In genomic region chr19:45477713-45478453, GRCh38 we compare ENCODE assay signal across 8 cellular contexts. TPM values are rescaled to one million over a fixed set of nuclear protein-coding genes. Genes with fewer than 3 reads are reported as not detected.
A peak's percentile ranks its signal among the peaks of the same experiment; 100 is the strongest.
DNase-seq lines count a peak whose midpoint lies in the region; ATAC-seq, FAIRE-seq and TF ChIP-seq lines count a peak whose summit lies in the region.

No MANE protein-coding gene starts in this region.

- in situ Hi-C loops in HepG2 (cut with HindIII; ENCODE audit: extremely low pct_ligation_motif_present, low pct_unique_long_range_greater_than_20kb): loop anchor here (5.0 to 10.0 kb wide), 2 partner anchors 36 to 53 kb away; partner anchors contain the start of gene ERCC1

- H3K4me3 ChIP-seq in astrocyte (ENCODE audit: insufficient read depth, low read depth, low read length) (peak overlapping the region; percentile 83), HepG2 (replicated peaks in 1 of 3; ENCODE audit: insufficient read depth in 1 of 3, low read depth in 2 of 3, low read length in 3 of 3) (peak overlapping the region; percentile 35 to 70 (median 60)), thymus (ENCODE audit: low read length) (peak overlapping the region; percentile 53)

- no peak for TF ChIP-seq RAD21 in HepG2 (CRISPR knock-in tag; IDR thresholded peaks at IDR 0.05)

- peaks cover under 1% of the 10 kb centered on the region for H3K36me3 Mint-ChIP-seq in astrocyte (ENCODE audit: low read depth, unreplicated experiment)

- no peaks in the 10 kb centered on the region for H3K9me3 ChIP-seq in astrocyte (ENCODE audit: insufficient read depth, low read depth, low read length)
- H3K9me3 ChIP-seq in HepG2 (ENCODE audit: low read length): no peaks in the 10 kb centered on the region
- H3K9me3 ChIP-seq in thymus (ENCODE audit: control insufficient read depth): no peaks in the 10 kb centered on the region

- FAIRE-seq in astrocyte (lab: Jason Lieb, UNC) (no peak), HepG2 (lab: Jason Lieb, UNC) (no peak)

- no peaks in the 10 kb centered on the region for H3K9me3 Mint-ChIP-seq in astrocyte (ENCODE audit: unreplicated experiment)

- no peaks in the 10 kb centered on the region for H3K79me2 ChIP-seq in astrocyte (ENCODE audit: insufficient read depth, low read length)
- no peaks in the 10 kb centered on the region for H3K79me2 ChIP-seq in HepG2 (ENCODE audit: insufficient read depth, low read length)

- H3K4me2 ChIP-seq in astrocyte (ENCODE audit: low read length) (peak overlapping the region; percentile 92), HepG2 (ENCODE audit: low read depth, low read length) (peak overlapping the region; percentile 86)

- no peaks in the 10 kb centered on the region for H4K20me1 ChIP-seq in astrocyte (ENCODE audit: insufficient read depth, low read length)
- no peaks in the 10 kb centered on the region for H4K20me1 ChIP-seq in HepG2 (ENCODE audit: insufficient read depth, low read length)

- H3K9ac ChIP-seq in astrocyte (ENCODE audit: low read length) (peak overlapping the region; percentile 97), HepG2 (ENCODE audit: insufficient read depth, low read depth, low read length) (peak overlapping the region; percentile 37; the same call in 1 of the 2 replicates)

- TF ChIP-seq CTCF in astrocyte (IDR thresholded peaks at IDR 0.05; ENCODE audit: insufficient read depth, low read depth, low read length) (no peak), HepG2 (CRISPR knock-in tag; IDR thresholded peaks at IDR 0.05) (no peak), GM20000 (IDR thresholded peaks at IDR 0.05; ENCODE audit: extremely low read depth, missing control alignments) (no peak)

- CTCF ChIA-PET in HepG2 (lab: Yijun Ruan, JAX; ENCODE audit: low intra/inter-chr PET ratio, low total read pairs): interaction anchor here (2.6 to 3.5 kb wide), 4 partner anchors 31 to 73 kb away, joined by 9 to 117 read pairs (median 34); partner anchors contain the start of gene PPP1R13L

- no TSS peak for BruUV-seq in HepG2 (replicated peaks; lab: Mats Ljungman, UMichigan)

- peaks cover 3% of the 10 kb centered on the region for H3K27me3 Mint-ChIP-seq in astrocyte (ENCODE audit: low read depth, unreplicated experiment)

- H3K36me3 ChIP-seq in astrocyte (ENCODE audit: insufficient read depth, low read length): no peaks in the 10 kb centered on the region
- H3K36me3 ChIP-seq in HepG2 (replicated peaks in 1 of 2; ENCODE audit: control insufficient read depth in 1 of 2, insufficient read depth in 2 of 2, low read length in 2 of 2): no peaks in the 10 kb centered on the region
- H3K36me3 ChIP-seq in thymus (ENCODE audit: control insufficient read depth, insufficient read depth): no peaks in the 10 kb centered on the region

- DNase-seq in NCI-H2081 (lab: John Stamatoyannopoulos, UW) (peak; percentile 23 to 62), NCI-H2081 treated with DMSO at 0.1 percent for 48 hours (lab: John Stamatoyannopoulos, UW) (no peak), NCI-H1105 (lab: John Stamatoyannopoulos, UW) (peak; percentile 40), astrocyte (ENCODE audit: low read depth) (no peak), HepG2 (ENCODE audit: low spot score) (no peak), NCI-H1048 (lab: John Stamatoyannopoulos, UW) (no peak), GM20000 (ENCODE audit: low spot score) (no peak)

- peak overlapping the region; percentile 100 for H3K27ac ChIP-seq in astrocyte (ENCODE audit: low read depth, low read length)
- no peak overlapping the region for H3K27ac ChIP-seq in HepG2 (ENCODE audit: extremely low read length, insufficient read depth, low read length)
- H3K27ac ChIP-seq in thymus (ENCODE audit: low read depth): peak overlapping the region; percentile 92

- under 1% methylated on average over 12 of the region's 12 CpGs for WGBS in HepG2 (ENCODE audit: low lambda C conversion rate)
- WGBS in thymus: 11% methylated on average over 12 of the region's 12 CpGs

- peak; percentile 6; the same call in 2 of the 3 replicates for ATAC-seq in HepG2

- POLR2A ChIA-PET in HepG2 (lab: Yijun Ruan, JAX): interaction anchor here (1.0 to 2.3 kb wide), 8 partner anchors 9 to 74 kb away, joined by 3 to 33 read pairs (median 8); partner anchors contain the start of genes FOSB and PPP1R13L

- no peak for TF ChIP-seq POLR2A in HepG2 (IDR thresholded peaks at IDR 0.05; ENCODE audit: insufficient read depth in 1 of 2, low read depth in 2 of 2, low read length in 2 of 2)

- H3K4me3 Mint-ChIP-seq in astrocyte (ENCODE audit: unreplicated experiment): peak overlapping the region; percentile 90

- H3K4me1 Mint-ChIP-seq in astrocyte (ENCODE audit: low read depth, unreplicated experiment): peaks cover 4% of the 10 kb centered on the region

- H2AFZ ChIP-seq in astrocyte (ENCODE audit: low read depth, low read length) (no peak overlapping the region), HepG2 (ENCODE audit: low read length) (no peak overlapping the region)

- peak overlapping the region; percentile 98 for H3K27ac Mint-ChIP-seq in astrocyte (ENCODE audit: unreplicated experiment)

- H3K27me3 ChIP-seq in astrocyte (ENCODE audit: insufficient read depth, low read length) (no peaks in the 10 kb centered on the region), HepG2 (ENCODE audit: control insufficient read depth in 1 of 2, insufficient read depth in 2 of 2, low read length in 2 of 2) (peaks cover 0 to 16% of the 10 kb centered on the region in 2 experiments; a peak in 2 of 5 replicates), thymus (ENCODE audit: control insufficient read depth, insufficient read depth) (peaks cover 32% of the 10 kb centered on the region)

- intact Hi-C loops in HepG2 (cut with micrococcal nuclease; ENCODE audit: unreplicated experiment): loop anchor here (1.0 kb wide), 2 partner anchors 39 to 51 kb away; no protein-coding TSS in a partner anchor

- TF ChIP-seq EP300 in HepG2 (IDR thresholded peaks at IDR 0.05; ENCODE audit: low read depth in 2 of 2, low read length in 2 of 2) (no peak), HepG2 (CRISPR knock-in tag; IDR thresholded peaks at IDR 0.05; ENCODE audit: borderline replicate concordance) (no peak)

- peaks cover 5% of the 10 kb centered on the region for H3K4me1 ChIP-seq in astrocyte (ENCODE audit: insufficient read depth, low read length)
- H3K4me1 ChIP-seq in HepG2 (ENCODE audit: insufficient read depth, low read length): peaks cover 34% of the 10 kb centered on the region
- H3K4me1 ChIP-seq in thymus (ENCODE audit: control insufficient read depth, insufficient read depth, low read length): no peaks in the 10 kb centered on the region

RNA-seq across cellular contexts. Expression of gene FOSB, which starts 10.1 kb away (rescaled TPM):
- total RNA-seq in astrocyte (8.2 and 13.3 TPM in 2 replicates), HepG2 (2016; rRNA removed; fragmentation: Illumina TruSeq; extraction: Trizol) (0.21 and 6.0 TPM in 2 replicates)
- 0.79 and 0.91 TPM in 2 replicates for total RNA-seq in HepG2 (2016; cell fraction: cytosol; rRNA removed; fragmentation: Illumina TruSeq; extraction: Trizol; ENCODE audit: low read depth)
- total RNA-seq in HepG2 (2016; cell fraction: insoluble cytoplasmic fraction; rRNA removed; fragmentation: Illumina TruSeq; extraction: Trizol): 0.37 and 5.7 TPM in 2 replicates
- total RNA-seq in HepG2 (2016; cell fraction: membrane; rRNA removed; fragmentation: Illumina TruSeq; extraction: Trizol): 0.93 and 1.2 TPM in 2 replicates
- total RNA-seq in HepG2 (2016; cell fraction: nucleus; rRNA removed; fragmentation: Illumina TruSeq; extraction: Trizol): 17.8 and 18.2 TPM in 2 replicates
- polyA plus RNA-seq in HepG2 (2011; rRNA removed) (2.8 TPM in 2 replicates), thymus (7.1 TPM)
- polyA plus RNA-seq in HepG2 (2011; cell fraction: cytosol; rRNA removed): 0.67 and 0.69 TPM in 2 replicates
- 23.1 and 35.9 TPM in 2 replicates for polyA plus RNA-seq in HepG2 (2011; cell fraction: nucleus; rRNA removed)
- 0.51 and 1.1 TPM in 2 replicates for polyA plus RNA-seq in HepG2 (2012)
- not detected in 2 replicates for polyA plus RNA-seq in HepG2 (2016; cell fraction: cytosol; fragmentation: Illumina TruSeq; extraction: Trizol; ENCODE audit: low read depth)
- polyA plus RNA-seq in HepG2 (2016; cell fraction: insoluble cytoplasmic fraction; fragmentation: Illumina TruSeq; extraction: Trizol; ENCODE audit: low read depth): 0.35 and 0.74 TPM in 2 replicates
- polyA plus RNA-seq in HepG2 (2016; cell fraction: membrane; fragmentation: Illumina TruSeq; extraction: Trizol; ENCODE audit: low read depth): 0.17 and 0.41 TPM in 2 replicates
- 17.9 and 36.0 TPM in 2 replicates for polyA plus RNA-seq in HepG2 (2016; cell fraction: nucleus; fragmentation: Illumina TruSeq; extraction: Trizol; ENCODE audit: insufficient read depth, low read depth)
- 16.2 and 24.3 TPM in 2 replicates for polyA minus RNA-seq in HepG2 (2011; rRNA and poly(A)+ RNA removed; ENCODE audit: low replicate concordance)
- 1.5 and 2.2 TPM in 2 replicates for polyA minus RNA-seq in HepG2 (2011; cell fraction: cytosol; rRNA and poly(A)+ RNA removed)
- 32.3 and 48.2 TPM in 2 replicates for polyA minus RNA-seq in HepG2 (2011; cell fraction: nucleus; rRNA and poly(A)+ RNA removed)

RNA-seq across cellular contexts. Expression of gene RTN2, which starts 19.0 kb away (rescaled TPM):
- total RNA-seq in astrocyte (29.1 and 35.3 TPM in 2 replicates), HepG2 (2016; rRNA removed; fragmentation: Illumina TruSeq; extraction: Trizol) (2.1 and 2.9 TPM in 2 replicates)
- total RNA-seq in HepG2 (2016; cell fraction: cytosol; rRNA removed; fragmentation: Illumina TruSeq; extraction: Trizol; ENCODE audit: low read depth): 5.1 and 6.2 TPM in 2 replicates
- 2.0 and 3.5 TPM in 2 replicates for total RNA-seq in HepG2 (2016; cell fraction: insoluble cytoplasmic fraction; rRNA removed; fragmentation: Illumina TruSeq; extraction: Trizol)
- 6.2 and 8.3 TPM in 2 replicates for total RNA-seq in HepG2 (2016; cell fraction: membrane; rRNA removed; fragmentation: Illumina TruSeq; extraction: Trizol)
- total RNA-seq in HepG2 (2016; cell fraction: nucleus; rRNA removed; fragmentation: Illumina TruSeq; extraction: Trizol): 2.3 and 2.8 TPM in 2 replicates
- polyA plus RNA-seq in HepG2 (2011; rRNA removed) (17.1 and 18.0 TPM in 2 replicates), thymus (5.0 TPM)
- polyA plus RNA-seq in HepG2 (2011; cell fraction: cytosol; rRNA removed): 13.2 and 17.0 TPM in 2 replicates
- 12.6 and 14.7 TPM in 2 replicates for polyA plus RNA-seq in HepG2 (2011; cell fraction: nucleus; rRNA removed)
- polyA plus RNA-seq in HepG2 (2012): 11.2 and 15.2 TPM in 2 replicates
- polyA plus RNA-seq in HepG2 (2016; cell fraction: cytosol; fragmentation: Illumina TruSeq; extraction: Trizol; ENCODE audit: low read depth): 8.6 and 9.5 TPM in 2 replicates
- polyA plus RNA-seq in HepG2 (2016; cell fraction: insoluble cytoplasmic fraction; fragmentation: Illumina TruSeq; extraction: Trizol; ENCODE audit: low read depth): 3.9 and 4.7 TPM in 2 replicates
- 9.5 and 9.7 TPM in 2 replicates for polyA plus RNA-seq in HepG2 (2016; cell fraction: membrane; fragmentation: Illumina TruSeq; extraction: Trizol; ENCODE audit: low read depth)
- 11.0 and 11.5 TPM in 2 replicates for polyA plus RNA-seq in HepG2 (2016; cell fraction: nucleus; fragmentation: Illumina TruSeq; extraction: Trizol; ENCODE audit: insufficient read depth, low read depth)
- polyA minus RNA-seq in HepG2 (2011; rRNA and poly(A)+ RNA removed; ENCODE audit: low replicate concordance): 6.0 and 30.0 TPM in 2 replicates
- 7.6 and 8.3 TPM in 2 replicates for polyA minus RNA-seq in HepG2 (2011; cell fraction: cytosol; rRNA and poly(A)+ RNA removed)
- polyA minus RNA-seq in HepG2 (2011; cell fraction: nucleus; rRNA and poly(A)+ RNA removed): 7.1 and 7.6 TPM in 2 replicates

RNA-seq across cellular contexts. Expression of gene PPM1N, which starts 20.4 kb away (rescaled TPM):
- 0.67 and 1.3 TPM in 2 replicates for total RNA-seq in astrocyte
- 0.31 and 0.67 TPM in 2 replicates for total RNA-seq in HepG2 (2016; rRNA removed; fragmentation: Illumina TruSeq; extraction: Trizol)
- 0.53 and 0.71 TPM in 2 replicates for total RNA-seq in HepG2 (2016; cell fraction: cytosol; rRNA removed; fragmentation: Illumina TruSeq; extraction: Trizol; ENCODE audit: low read depth)
- 0.48 and 0.91 TPM in 2 replicates for total RNA-seq in HepG2 (2016; cell fraction: insoluble cytoplasmic fraction; rRNA removed; fragmentation: Illumina TruSeq; extraction: Trizol)
- total RNA-seq in HepG2 (2016; cell fraction: membrane; rRNA removed; fragmentation: Illumina TruSeq; extraction: Trizol): 0.72 and 1.2 TPM in 2 replicates
- not detected in 2 replicates for total RNA-seq in HepG2 (2016; cell fraction: nucleus; rRNA removed; fragmentation: Illumina TruSeq; extraction: Trizol)
- polyA plus RNA-seq in HepG2 (2011; rRNA removed): 1.3 and 1.8 TPM in 2 replicates
- 2.6 TPM in 2 replicates for polyA plus RNA-seq in HepG2 (2011; cell fraction: cytosol; rRNA removed)
- polyA plus RNA-seq in HepG2 (2011; cell fraction: nucleus; rRNA removed): 1.1 and 2.1 TPM in 2 replicates
- 1.4 and 1.9 TPM in 2 replicates for polyA plus RNA-seq in HepG2 (2012)
- polyA plus RNA-seq in HepG2 (2016; cell fraction: cytosol; fragmentation: Illumina TruSeq; extraction: Trizol; ENCODE audit: low read depth): 0.86 and 1.5 TPM in 2 replicates
- 0.76 TPM in 1 of 2 replicates, not detected in the other for polyA plus RNA-seq in HepG2 (2016; cell fraction: insoluble cytoplasmic fraction; fragmentation: Illumina TruSeq; extraction: Trizol; ENCODE audit: low read depth)
- polyA plus RNA-seq in HepG2 (2016; cell fraction: membrane; fragmentation: Illumina TruSeq; extraction: Trizol; ENCODE audit: low read depth): 0.77 and 1.1 TPM in 2 replicates
- 1.2 TPM in 1 of 2 replicates, not detected in the other for polyA plus RNA-seq in HepG2 (2016; cell fraction: nucleus; fragmentation: Illumina TruSeq; extraction: Trizol; ENCODE audit: insufficient read depth, low read depth)
- 0.23 TPM in 1 of 2 replicates, not detected in the other for polyA minus RNA-seq in HepG2 (2011; rRNA and poly(A)+ RNA removed; ENCODE audit: low replicate concordance)
- not detected in 2 replicates for polyA minus RNA-seq in HepG2 (2011; cell fraction: cytosol; rRNA and poly(A)+ RNA removed)
- polyA minus RNA-seq in HepG2 (2011; cell fraction: nucleus; rRNA and poly(A)+ RNA removed): 0.50 TPM in 1 of 2 replicates, not detected in the other
- 4.0 TPM for polyA plus RNA-seq in thymus

RNA-seq across cellular contexts. Expression of gene VASP, which starts 29.4 kb away (rescaled TPM):
- total RNA-seq in astrocyte: 205 and 222 TPM in 2 replicates
- total RNA-seq in HepG2 (2016; rRNA removed; fragmentation: Illumina TruSeq; extraction: Trizol): 64.6 and 67.1 TPM in 2 replicates
- 22.8 and 24.0 TPM in 2 replicates for total RNA-seq in HepG2 (2016; cell fraction: cytosol; rRNA removed; fragmentation: Illumina TruSeq; extraction: Trizol; ENCODE audit: low read depth)
- total RNA-seq in HepG2 (2016; cell fraction: insoluble cytoplasmic fraction; rRNA removed; fragmentation: Illumina TruSeq; extraction: Trizol): 60.7 and 68.5 TPM in 2 replicates
- 55.3 and 59.3 TPM in 2 replicates for total RNA-seq in HepG2 (2016; cell fraction: membrane; rRNA removed; fragmentation: Illumina TruSeq; extraction: Trizol)
- 38.8 and 40.6 TPM in 2 replicates for total RNA-seq in HepG2 (2016; cell fraction: nucleus; rRNA removed; fragmentation: Illumina TruSeq; extraction: Trizol)
- 41.8 and 49.1 TPM in 2 replicates for polyA plus RNA-seq in HepG2 (2011; rRNA removed)
- 29.9 and 46.4 TPM in 2 replicates for polyA plus RNA-seq in HepG2 (2011; cell fraction: cytosol; rRNA removed)
- polyA plus RNA-seq in HepG2 (2011; cell fraction: nucleus; rRNA removed): 78.2 and 83.1 TPM in 2 replicates
- polyA plus RNA-seq in HepG2 (2012): 30.9 and 35.9 TPM in 2 replicates
- 20.6 and 22.3 TPM in 2 replicates for polyA plus RNA-seq in HepG2 (2016; cell fraction: cytosol; fragmentation: Illumina TruSeq; extraction: Trizol; ENCODE audit: low read depth)
- 75.4 and 76.4 TPM in 2 replicates for polyA plus RNA-seq in HepG2 (2016; cell fraction: insoluble cytoplasmic fraction; fragmentation: Illumina TruSeq; extraction: Trizol; ENCODE audit: low read depth)
- 40.8 and 44.1 TPM in 2 replicates for polyA plus RNA-seq in HepG2 (2016; cell fraction: membrane; fragmentation: Illumina TruSeq; extraction: Trizol; ENCODE audit: low read depth)
- 70.9 and 74.4 TPM in 2 replicates for polyA plus RNA-seq in HepG2 (2016; cell fraction: nucleus; fragmentation: Illumina TruSeq; extraction: Trizol; ENCODE audit: insufficient read depth, low read depth)
- polyA minus RNA-seq in HepG2 (2011; rRNA and poly(A)+ RNA removed; ENCODE audit: low replicate concordance): 38.0 and 110 TPM in 2 replicates
- polyA minus RNA-seq in HepG2 (2011; cell fraction: cytosol; rRNA and poly(A)+ RNA removed): 36.7 and 47.2 TPM in 2 replicates
- polyA minus RNA-seq in HepG2 (2011; cell fraction: nucleus; rRNA and poly(A)+ RNA removed): 31.7 and 50.2 TPM in 2 replicates
- 138 TPM for polyA plus RNA-seq in thymus

RNA-seq across cellular contexts. Expression of gene ERCC1, which starts 54.2 kb away (rescaled TPM):
- total RNA-seq in astrocyte (67.5 and 70.4 TPM in 2 replicates), HepG2 (2016; rRNA removed; fragmentation: Illumina TruSeq; extraction: Trizol) (39.3 and 40.0 TPM in 2 replicates)
- total RNA-seq in HepG2 (2016; cell fraction: cytosol; rRNA removed; fragmentation: Illumina TruSeq; extraction: Trizol; ENCODE audit: low read depth): 45.6 and 63.1 TPM in 2 replicates
- total RNA-seq in HepG2 (2016; cell fraction: insoluble cytoplasmic fraction; rRNA removed; fragmentation: Illumina TruSeq; extraction: Trizol): 33.8 and 46.8 TPM in 2 replicates
- 47.2 and 50.6 TPM in 2 replicates for total RNA-seq in HepG2 (2016; cell fraction: membrane; rRNA removed; fragmentation: Illumina TruSeq; extraction: Trizol)
- total RNA-seq in HepG2 (2016; cell fraction: nucleus; rRNA removed; fragmentation: Illumina TruSeq; extraction: Trizol): 15.5 and 16.4 TPM in 2 replicates
- polyA plus RNA-seq in HepG2 (2011; rRNA removed) (66.4 and 76.6 TPM in 2 replicates), thymus (42.6 TPM)
- polyA plus RNA-seq in HepG2 (2011; cell fraction: cytosol; rRNA removed): 48.2 and 78.5 TPM in 2 replicates
- polyA plus RNA-seq in HepG2 (2011; cell fraction: nucleus; rRNA removed): 84.4 and 86.6 TPM in 2 replicates
- 38.8 and 40.5 TPM in 2 replicates for polyA plus RNA-seq in HepG2 (2012)
- 57.8 and 73.2 TPM in 2 replicates for polyA plus RNA-seq in HepG2 (2016; cell fraction: cytosol; fragmentation: Illumina TruSeq; extraction: Trizol; ENCODE audit: low read depth)
- 53.9 and 54.0 TPM in 2 replicates for polyA plus RNA-seq in HepG2 (2016; cell fraction: insoluble cytoplasmic fraction; fragmentation: Illumina TruSeq; extraction: Trizol; ENCODE audit: low read depth)
- 53.9 and 61.0 TPM in 2 replicates for polyA plus RNA-seq in HepG2 (2016; cell fraction: membrane; fragmentation: Illumina TruSeq; extraction: Trizol; ENCODE audit: low read depth)
- 40.4 and 44.1 TPM in 2 replicates for polyA plus RNA-seq in HepG2 (2016; cell fraction: nucleus; fragmentation: Illumina TruSeq; extraction: Trizol; ENCODE audit: insufficient read depth, low read depth)
- 68.2 and 77.1 TPM in 2 replicates for polyA minus RNA-seq in HepG2 (2011; rRNA and poly(A)+ RNA removed; ENCODE audit: low replicate concordance)
- 28.0 and 42.8 TPM in 2 replicates for polyA minus RNA-seq in HepG2 (2011; cell fraction: cytosol; rRNA and poly(A)+ RNA removed)
- 23.7 and 24.2 TPM in 2 replicates for polyA minus RNA-seq in HepG2 (2011; cell fraction: nucleus; rRNA and poly(A)+ RNA removed)

Comparison
In these comparisons a context has a peak if more than half of its experiments do, and no peak if none do; other contexts are left out.
1. DNase-seq: peak in NCI-H2081 (2 of 2) and NCI-H1105 (single experiment); none in NCI-H2081 treated with DMSO at 0.1 percent for 48 hours (single experiment), astrocyte (single experiment), HepG2 (single experiment), NCI-H1048 (single experiment) and GM20000 (single experiment).
2. Peak in every context shown above with its lines, with median percentiles within 50 percentile points of each other: H3K4me3 ChIP-seq.